ENCODE assay signal across 8 cellular contexts in genomic region chr5:140042551-140043507, GRCh38. TPM values are rescaled to one million over a fixed set of nuclear protein-coding genes. Genes with fewer than 3 reads are reported as not detected.
DNase-seq lines count a peak whose midpoint lies in the region; ATAC-seq, FAIRE-seq and TF ChIP-seq lines count a peak whose summit lies in the region.

Gene NRG2, minus strand, starts transcription at chr5:140043299.

- TF ChIP-seq POLR2A in A549 (IDR thresholded peaks at IDR 0.05; ENCODE audit: low read length), result peak; percentile 48

- H3K36me3 Mint-ChIP-seq in stimulated activated naive B cell treated with anti-CD40 and anti-IgM and Interleukin-4, amounts not matched to agents 10 μg/mL and 1 μg/mL and 100 μg/mL, for 72 hours, result no peaks in the 10 kb centered on the region

- peaks cover 21 to 39% of the 10 kb centered on the region in 2 donors for H3K4me1 Mint-ChIP-seq in stimulated activated naive B cell treated with anti-CD40 and anti-IgM and Interleukin-4, amounts not matched to agents 10 μg/mL and 1 μg/mL and 100 μg/mL, for 72 hours

- no peaks in the 10 kb centered on the region for H3K9me3 ChIP-seq in A549

- WGBS in A549 (ENCODE audit: missing lambda C conversion rate), result 2% methylated on average over 13 of the region's 91 CpGs

- H3K4me3 Mint-ChIP-seq in stimulated activated naive B cell treated with anti-CD40 and anti-IgM and Interleukin-4, amounts not matched to agents 10 μg/mL and 1 μg/mL and 100 μg/mL, for 72 hours, result peak within 1 kb of the TSS; percentile 84

- TF ChIP-seq CTCF in A549 (IDR thresholded peaks at IDR 0.05), result peak; percentile 58
- TF ChIP-seq CTCF in epithelial cell of proximal tubule (conservative IDR thresholded peaks at IDR 0.05; ENCODE audit: low read depth, low read length), result peak; percentile 44

- POLR2A ChIA-PET in A549 (lab: Yijun Ruan, JAX), result interaction anchor here (0.7 to 1.5 kb wide), 2 partner anchors 65 to 70 kb away, joined by 4 to 5 read pairs; no protein-coding TSS in a partner anchor

- FAIRE-seq in A549 (lab: Jason Lieb, UNC), result no peak

- DNase-seq in A549 (ENCODE audit: low read depth in 1 of 2, low spot score in 1 of 2) (peak; percentile 83 to 89), NCI-H526 (lab: John Stamatoyannopoulos, UW) (peak; percentile 76 to 90), activated T-cell treated with anti-CD3 and anti-CD28 coated beads for 1 hour (ENCODE audit: low read depth) (peak; percentile 37), epithelial cell of proximal tubule (ENCODE audit: low read depth) (no peak), middle frontal gyrus (ENCODE audit: extremely low spot score, low spot score) (peak; percentile 47)
- DNase-seq in stimulated activated naive B cell treated with anti-CD40 and anti-IgM and Interleukin-4, amounts not matched to agents 10 μg/mL and 1 μg/mL and 100 μg/mL, for 72 hours, result peak; percentile 23

- peak within 1 kb of the TSS; percentile 79 for H3K4me2 ChIP-seq in A549

- ATAC-seq in A549 (peak; percentile 86 to 95), GM18511 (IDR thresholded peaks at IDR 0.05; ENCODE audit: unreplicated experiment) (peak; percentile 68), HG03045 (IDR thresholded peaks at IDR 0.05; ENCODE audit: unreplicated experiment) (peak; percentile 61)
- peak; percentile 73 to 75 for ATAC-seq in stimulated activated naive B cell treated with anti-CD40 and anti-IgM and Interleukin-4, amounts not matched to agents 10 μg/mL and 1 μg/mL and 100 μg/mL, for 72 hours (replicated peaks)

- H3K9me3 Mint-ChIP-seq in stimulated activated naive B cell treated with anti-CD40 and anti-IgM and Interleukin-4, amounts not matched to agents 10 μg/mL and 1 μg/mL and 100 μg/mL, for 72 hours, result no peaks in the 10 kb centered on the region

- no peak for TF ChIP-seq EP300 in A549 (IDR thresholded peaks at IDR 0.05)

- CTCF ChIA-PET in A549 (lab: Yijun Ruan, JAX), result interaction anchor here (0.6 to 2.0 kb wide), 28 partner anchors 8 to 486 kb away, joined by 3 to 10 read pairs (median 4); no protein-coding TSS in a partner anchor

- peaks cover 17% of the 10 kb centered on the region; the same call in 2 of the 3 replicates for H3K4me1 ChIP-seq in A549

- peak within 1 kb of the TSS; percentile 47 to 78 for H3K27ac ChIP-seq in A549

- no peak; a peak in 1 of 5 replicates for TF ChIP-seq RAD21 in A549 (conservative IDR thresholded peaks at IDR 0.05 in 1 of 2, IDR thresholded peaks at IDR 0.05 in 1 of 2)

- peaks cover 54 to 60% of the 10 kb centered on the region in 2 donors for H3K27me3 Mint-ChIP-seq in stimulated activated naive B cell treated with anti-CD40 and anti-IgM and Interleukin-4, amounts not matched to agents 10 μg/mL and 1 μg/mL and 100 μg/mL, for 72 hours

- peak within 1 kb of the TSS; percentile 54 for H3K4me3 ChIP-seq in A549
- H3K4me3 ChIP-seq in epithelial cell of proximal tubule (ENCODE audit: low read depth, low read length), result peak within 1 kb of the TSS; percentile 56

- H3K27ac Mint-ChIP-seq in stimulated activated naive B cell treated with anti-CD40 and anti-IgM and Interleukin-4, amounts not matched to agents 10 μg/mL and 1 μg/mL and 100 μg/mL, for 72 hours, result no peak within 1 kb of the TSS

TF ChIP-seq in A549, 52 proteins besides CTCF, POLR2A, EP300 and RAD21 (continues in another document):
- no peak for TF ChIP-seq KDM5A (IDR thresholded peaks at IDR 0.05)
- no peak for TF ChIP-seq FOSL2 (IDR thresholded peaks at IDR 0.05)
- TF ChIP-seq FOSL2 (CRISPR knock-in tag; IDR thresholded peaks at IDR 0.05), result no peak
- TF ChIP-seq E2F6 (IDR thresholded peaks at IDR 0.05; ENCODE audit: borderline replicate concordance, low read depth), result peak; percentile 54; the same call in 1 of the 2 replicates
- TF ChIP-seq JUNB (IDR thresholded peaks at IDR 0.05), result no peak
- TF ChIP-seq KDM1A (IDR thresholded peaks at IDR 0.05; ENCODE audit: low read depth), result no peak
- TF ChIP-seq ZNF302 (CRISPR knock-in tag; IDR thresholded peaks at IDR 0.05), result no peak
- no peak for TF ChIP-seq USF2 (IDR thresholded peaks at IDR 0.05)
- TF ChIP-seq NR3C1 (IDR thresholded peaks at IDR 0.05), result no peak
- TF ChIP-seq CHD4 (IDR thresholded peaks at IDR 0.05; ENCODE audit: borderline replicate concordance), result no peak
- no peak for TF ChIP-seq MYC (IDR thresholded peaks at IDR 0.05; ENCODE audit: borderline replicate concordance, low read length)
- TF ChIP-seq RARB (CRISPR knock-in tag; IDR thresholded peaks at IDR 0.05), result no peak
- TF ChIP-seq ESRRA (IDR thresholded peaks at IDR 0.05; ENCODE audit: borderline replicate concordance, low read length), result no peak
- peak; percentile 6; the same call in 1 of the 2 replicates for TF ChIP-seq PHF8 (IDR thresholded peaks at IDR 0.05; ENCODE audit: borderline replicate concordance, low read depth)
- no peak for TF ChIP-seq CBX8 (IDR thresholded peaks at IDR 0.05)
- TF ChIP-seq TFCP2L1 (CRISPR knock-in tag; IDR thresholded peaks at IDR 0.05), result no peak
- TF ChIP-seq HOXA7 (CRISPR knock-in tag; IDR thresholded peaks at IDR 0.05), result no peak
- TF ChIP-seq MAX (IDR thresholded peaks at IDR 0.05), result 0 out of 2 replicates have a peak, but pooled peaks have one; percentile 75
- no peak for TF ChIP-seq SMC3 (IDR thresholded peaks at IDR 0.05)
- peak in 1 of 2 experiments; percentile 15; a peak in 1 of 5 replicates for TF ChIP-seq JUN (IDR thresholded peaks at IDR 0.05)
- no peak for TF ChIP-seq HOXB5 (CRISPR knock-in tag; IDR thresholded peaks at IDR 0.05)
- TF ChIP-seq RCOR1 (IDR thresholded peaks at IDR 0.05; ENCODE audit: low read depth, low read length), result no peak
- no peak for TF ChIP-seq ATOH8 (CRISPR knock-in tag; IDR thresholded peaks at IDR 0.05; ENCODE audit: low read depth)
- no peak for TF ChIP-seq FOXS1 (CRISPR knock-in tag; IDR thresholded peaks at IDR 0.05)
- no peak for TF ChIP-seq SREBF2 (IDR thresholded peaks at IDR 0.05)
- no peak for TF ChIP-seq ELK1 (IDR thresholded peaks at IDR 0.05; ENCODE audit: low read depth, low read length)
- no peak for TF ChIP-seq ZFP36 (IDR thresholded peaks at IDR 0.05; ENCODE audit: borderline replicate concordance, partially characterized antibody)
- TF ChIP-seq GATA3 (IDR thresholded peaks at IDR 0.05; ENCODE audit: borderline replicate concordance), result 0 out of 2 replicates have a peak, but pooled peaks have one; percentile 0
- TF ChIP-seq HDAC2 (IDR thresholded peaks at IDR 0.05), result no peak
- TF ChIP-seq POLR2AphosphoS2 (conservative IDR thresholded peaks at IDR 0.05; ENCODE audit: low read length), result no peak
- TF ChIP-seq FOSB (CRISPR knock-in tag; IDR thresholded peaks at IDR 0.05), result no peak

RNA-seq across cellular contexts. Expression of gene NRG2, which starts in this region (rescaled TPM):
- polyA plus RNA-seq in A549 (2011; rRNA removed) (0.65 and 1.1 TPM in 2 replicates), A549 (2017; fragmentation: RNase III; extraction: RNeasy Plus Mini Kit Qiagen cat#74134 plus additional on column Dnase treatment) (0.74 to 1.0 TPM (median 1.00 TPM) in 3 replicates)
- 1.2 and 1.6 TPM in 2 replicates for polyA plus RNA-seq in A549 (2012; cell fraction: cytosol; rRNA removed)
- polyA plus RNA-seq in A549 (2012; cell fraction: nucleus; rRNA removed), result 1.4 and 1.8 TPM in 2 replicates
- polyA minus RNA-seq in A549 (2011; rRNA and poly(A)+ RNA removed), result 1.0 and 1.9 TPM in 2 replicates
- 0.43 and 1.5 TPM in 2 replicates for total RNA-seq in epithelial cell of proximal tubule
